11 cellular contexts compared by ENCODE assay signal in genomic region chr22:42277988-42278776, GRCh38. TPM values are rescaled to one million over a fixed set of nuclear protein-coding genes. Genes with fewer than 3 reads are reported as not detected.
A peak's percentile ranks its signal among the peaks of the same experiment; 100 is the strongest.
DNase-seq lines count a peak whose midpoint lies in the region; ATAC-seq, FAIRE-seq and TF ChIP-seq lines count a peak whose summit lies in the region.
"Had no signal": no experiment of that assay in that cellular context is flagged by ENCODE, and none has a peak within 500 bp of the region (broad histone marks: within the 10 kb centered on the region; RNA-seq: fewer than 3 reads in every experiment).

No MANE protein-coding gene starts in this region.

- H3K27me3 ChIP-seq in KMS-11 (ENCODE audit: insufficient read depth, low read depth), result no peaks in the 10 kb centered on the region
- H3K27me3 ChIP-seq in small intestine (ENCODE audit: control insufficient read depth in 2 of 2, insufficient read depth in 2 of 2, low read length in 2 of 2), result no peaks in the 10 kb centered on the region

- FAIRE-seq in small intestine (lab: Jason Lieb, UNC), result no peak
- no peak for FAIRE-seq in HTR-8/SVneo (lab: Jason Lieb, UNC)

- H3K4me1 Mint-ChIP-seq in activated naive CD4-positive, alpha-beta T cell treated with anti-CD3 and anti-CD28 coated beads, Interleukin-2, amount 10 ng/mL, durations not matched to agents 7 days and 5 days, result peaks cover 15% of the 10 kb centered on the region
- H3K4me1 Mint-ChIP-seq in chondrocyte (ENCODE audit: low read depth), result peaks cover 4% of the 10 kb centered on the region
- peaks cover 3 to 4% of the 10 kb centered on the region in 2 donors for H3K4me1 Mint-ChIP-seq in natural killer cell treated with Interleukin-12 subunit alpha and Interleukin-12 subunit beta and Interleukin-15 and Interleukin-18, amount 100 ng/mL, for 72 hours (ENCODE audit: low read depth in 2 of 2)
- H3K4me1 Mint-ChIP-seq: stimulated activated naive CD8-positive, alpha-beta T cell treated with anti-CD3 and anti-CD28 coated beads, Interleukin-15, amount 100 ng/mL, for 72 hours had no signal

- H3K9me3 ChIP-seq in small intestine (ENCODE audit: control insufficient read depth, low read depth), result no peaks in the 10 kb centered on the region
- H3K9me3 ChIP-seq: neutrophil had no signal

- no peak overlapping the region for H3K4me3 Mint-ChIP-seq in activated naive CD4-positive, alpha-beta T cell treated with anti-CD3 and anti-CD28 coated beads, Interleukin-2, amount 10 ng/mL, durations not matched to agents 7 days and 5 days
- H3K4me3 Mint-ChIP-seq in chondrocyte (ENCODE audit: unreplicated experiment), result no peak overlapping the region
- no peak overlapping the region for H3K4me3 Mint-ChIP-seq in natural killer cell treated with Interleukin-12 subunit alpha and Interleukin-12 subunit beta and Interleukin-15 and Interleukin-18, amount 100 ng/mL, for 72 hours
- H3K4me3 Mint-ChIP-seq: stimulated activated naive CD8-positive, alpha-beta T cell treated with anti-CD3 and anti-CD28 coated beads, Interleukin-15, amount 100 ng/mL, for 72 hours had no signal

- no peak overlapping the region for H3K9ac ChIP-seq in KMS-11

- H4K20me1 ChIP-seq in KMS-11 (ENCODE audit: insufficient read depth), result no peaks in the 10 kb centered on the region

- no peak overlapping the region for H3K27ac Mint-ChIP-seq in activated naive CD4-positive, alpha-beta T cell treated with anti-CD3 and anti-CD28 coated beads, Interleukin-2, amount 10 ng/mL, durations not matched to agents 7 days and 5 days
- H3K27ac Mint-ChIP-seq in chondrocyte (ENCODE audit: unreplicated experiment), result no peak overlapping the region
- no peak overlapping the region for H3K27ac Mint-ChIP-seq in natural killer cell treated with Interleukin-12 subunit alpha and Interleukin-12 subunit beta and Interleukin-15 and Interleukin-18, amount 100 ng/mL, for 72 hours
- H3K27ac Mint-ChIP-seq: stimulated activated naive CD8-positive, alpha-beta T cell treated with anti-CD3 and anti-CD28 coated beads, Interleukin-15, amount 100 ng/mL, for 72 hours had no signal

- peaks cover 45% of the 10 kb centered on the region for H3K4me1 ChIP-seq in KMS-11 (ENCODE audit: low read depth, poor library complexity, severe bottlenecking)
- H3K4me1 ChIP-seq in small intestine (ENCODE audit: control insufficient read depth in 2 of 2, insufficient read depth in 1 of 2, low read depth in 1 of 2, low read length in 1 of 2), result peaks cover 0 to 2% of the 10 kb centered on the region in 2 donors

- TF ChIP-seq CTCF in KMS-11 (conservative IDR thresholded peaks at IDR 0.05; ENCODE audit: low read depth, low read length) (no peak), chondrocyte (IDR thresholded peaks at IDR 0.05) (peak; percentile 61)

- H3K4me3 ChIP-seq in KMS-11 (IDR thresholded peaks at IDR 0.05; ENCODE audit: insufficient read depth, low read depth, low read length) (no peak overlapping the region), small intestine (ENCODE audit: low read depth in 1 of 2, low read length in 2 of 2) (no peak overlapping the region)

- no peak overlapping the region for H2AFZ ChIP-seq in KMS-11 (ENCODE audit: low read depth)

- WGBS in small intestine, 3 donors, result 25 to 51% (median 39%) methylated on average over 21 of the region's 21 CpGs

- H3K27ac ChIP-seq in KMS-11 (peak overlapping the region; percentile 36), small intestine (ENCODE audit: low read depth in 1 of 2, low read length in 1 of 2) (peak overlapping the region in 1 of 2 donors; percentile 27)
- H3K27ac ChIP-seq: neutrophil had no signal

- ATAC-seq in natural killer cell treated with Interleukin-12 subunit alpha and Interleukin-12 subunit beta and Interleukin-15 and Interleukin-18, amount 100 ng/mL, for 72 hours, result no peak
- no peak for ATAC-seq in GM21526 (IDR thresholded peaks at IDR 0.05; ENCODE audit: low FRiP score, unreplicated experiment)
- ATAC-seq: stimulated activated naive CD8-positive, alpha-beta T cell treated with anti-CD3 and anti-CD28 coated beads, Interleukin-15, amount 100 ng/mL, for 72 hours had no signal

- DNase-seq in activated naive CD4-positive, alpha-beta T cell treated with anti-CD3 and anti-CD28 coated beads, Interleukin-2, amount 10 ng/mL, durations not matched to agents 7 days and 5 days, result peak; percentile 58
- DNase-seq in activated naive CD4-positive, alpha-beta T cell treated with anti-CD3 and anti-CD28 coated beads, Interleukin-2, amount 50 U/mL, for 16 hours, result no peak
- DNase-seq in chondrocyte (ENCODE audit: low spot score), result peak; percentile 50
- peak; percentile 50 for DNase-seq in small intestine
- DNase-seq in HTR-8/SVneo (ENCODE audit: insufficient read length, low spot score), result no peak
- DNase-seq in natural killer cell treated with Interleukin-12 subunit alpha and Interleukin-12 subunit beta and Interleukin-15 and Interleukin-18, amount 100 ng/mL, for 72 hours (ENCODE audit: low spot score), result no peak
- DNase-seq: stimulated activated naive CD8-positive, alpha-beta T cell treated with anti-CD3 and anti-CD28 coated beads, Interleukin-15, amount 100 ng/mL, for 72 hours; T-helper 9 cell had no signal

- H3K4me2 ChIP-seq in KMS-11, result peak overlapping the region; percentile 44

- H3K9me3 Mint-ChIP-seq in activated naive CD4-positive, alpha-beta T cell treated with anti-CD3 and anti-CD28 coated beads, Interleukin-2, amount 10 ng/mL, durations not matched to agents 7 days and 5 days, result no peaks in the 10 kb centered on the region
- H3K9me3 Mint-ChIP-seq in chondrocyte (ENCODE audit: low read depth), result no peaks in the 10 kb centered on the region
- no peaks in the 10 kb centered on the region for H3K9me3 Mint-ChIP-seq in natural killer cell treated with Interleukin-12 subunit alpha and Interleukin-12 subunit beta and Interleukin-15 and Interleukin-18, amount 100 ng/mL, for 72 hours
- H3K9me3 Mint-ChIP-seq: stimulated activated naive CD8-positive, alpha-beta T cell treated with anti-CD3 and anti-CD28 coated beads, Interleukin-15, amount 100 ng/mL, for 72 hours had no signal

- peaks cover 37% of the 10 kb centered on the region for H3K27me3 Mint-ChIP-seq in activated naive CD4-positive, alpha-beta T cell treated with anti-CD3 and anti-CD28 coated beads, Interleukin-2, amount 10 ng/mL, durations not matched to agents 7 days and 5 days
- H3K27me3 Mint-ChIP-seq in chondrocyte (ENCODE audit: low read depth), result peaks cover 8% of the 10 kb centered on the region
- H3K27me3 Mint-ChIP-seq in natural killer cell treated with Interleukin-12 subunit alpha and Interleukin-12 subunit beta and Interleukin-15 and Interleukin-18, amount 100 ng/mL, for 72 hours, result peaks cover 6 to 13% of the 10 kb centered on the region in 2 donors

- H3K36me3 ChIP-seq in KMS-11 (ENCODE audit: insufficient read depth) (no peaks in the 10 kb centered on the region), small intestine (ENCODE audit: control insufficient read depth in 2 of 2, insufficient read depth in 2 of 2, low read length in 2 of 2) (no peaks in the 10 kb centered on the region)
- H3K36me3 ChIP-seq: neutrophil had no signal

- no peaks in the 10 kb centered on the region for H3K79me2 ChIP-seq in KMS-11 (ENCODE audit: insufficient read depth, low read depth)

- CTCF ChIA-PET in activated naive CD4-positive, alpha-beta T cell treated with anti-CD3 and anti-CD28 coated beads, Interleukin-2, amount 10 ng/mL, durations not matched to agents 7 days and 5 days (lab: Charles Lee), result interaction anchor here (0.8 to 1.6 kb wide), 6 partner anchors 18 to 161 kb away, joined by 3 to 6 read pairs (median 4); no protein-coding TSS in a partner anchor

- no peaks in the 10 kb centered on the region for H3K36me3 Mint-ChIP-seq in activated naive CD4-positive, alpha-beta T cell treated with anti-CD3 and anti-CD28 coated beads, Interleukin-2, amount 10 ng/mL, durations not matched to agents 7 days and 5 days
- H3K36me3 Mint-ChIP-seq in chondrocyte (ENCODE audit: low read depth), result no peaks in the 10 kb centered on the region
- H3K36me3 Mint-ChIP-seq in natural killer cell treated with Interleukin-12 subunit alpha and Interleukin-12 subunit beta and Interleukin-15 and Interleukin-18, amount 100 ng/mL, for 72 hours, result no peaks in the 10 kb centered on the region

RNA-seq across cellular contexts. Expression of gene TCF20, which starts 7.7 kb away (rescaled TPM):
- total RNA-seq in chondrocyte, result 27.3 to 35.1 TPM (median 31.0 TPM) in 3 replicates
- polyA plus RNA-seq in small intestine, result 10 to 100 TPM in 1 of 3 donors, 1 to 10 TPM in 2; 6.2 to 20.0 (median 6.9) TPM
- 10 to 100 TPM; 54.8 to 69.0 TPM for total RNA-seq in natural killer cell treated with Interleukin-12 subunit alpha and Interleukin-12 subunit beta and Interleukin-15 and Interleukin-18, amount 100 ng/mL, for 72 hours

Comparison
In these comparisons a context has a peak if more than half of its experiments do, and no peak if none do; other contexts are left out.
1. DNase-seq: peak in activated naive CD4-positive, alpha-beta T cell treated with anti-CD3 and anti-CD28 coated beads, Interleukin-2, amount 10 ng/mL, durations not matched to agents 7 days and 5 days (single experiment), chondrocyte (single experiment) and small intestine (single experiment); none in activated naive CD4-positive, alpha-beta T cell treated with anti-CD3 and anti-CD28 coated beads, Interleukin-2, amount 50 U/mL, for 16 hours (single experiment), HTR-8/SVneo (single experiment) and natural killer cell treated with Interleukin-12 subunit alpha and Interleukin-12 subunit beta and Interleukin-15 and Interleukin-18, amount 100 ng/mL, for 72 hours (single experiment).